Comparison of ENCODE assay signal across 28 cellular contexts in genomic region chr3:161449784-161450183, GRCh38. TPM values are rescaled to one million over a fixed set of nuclear protein-coding genes. Genes with fewer than 3 reads are reported as not detected.
A peak's percentile ranks its signal among the peaks of the same experiment; 100 is the strongest.
DNase-seq lines count a peak whose midpoint lies in the region; ATAC-seq and TF ChIP-seq lines count a peak whose summit lies in the region.
"Had no signal": no experiment of that assay in that cellular context is flagged by ENCODE, and none has a peak within 500 bp of the region (broad histone marks: within the 10 kb centered on the region; RNA-seq: fewer than 3 reads in every experiment).

No MANE protein-coding gene starts in this region.

- intact Hi-C loops in PC-9 (cut with micrococcal nuclease; ENCODE audit: unreplicated experiment): loop anchor here (5.0 kb wide), 1 partner anchor 98 kb away; no protein-coding TSS in a partner anchor
- intact Hi-C loops in Caco-2 (cut with micrococcal nuclease; ENCODE audit: unreplicated experiment): no loop called here

- no peaks in the 10 kb centered on the region for H3K9me3 Mint-ChIP-seq in Caco-2 (ENCODE audit: unreplicated experiment)
- no peaks in the 10 kb centered on the region for H3K9me3 Mint-ChIP-seq in activated CD8-positive, alpha-beta T cell treated with anti-CD3 and anti-CD28 coated beads, Interleukin-2, amount 10 ng/mL, durations not matched to agents 7 days and 5 days (ENCODE audit: insufficient read depth)

- H2AFZ ChIP-seq in SK-N-SH (ENCODE audit: low read depth) (no peak overlapping the region), Loucy (ENCODE audit: low read length) (no peak overlapping the region), PC-9 (0 out of 2 replicates have a peak overlapping the region, but pooled peaks have one; percentile 45), neural cell (ENCODE audit: low read depth, low read length) (no peak overlapping the region)

- CTCF ChIA-PET in SK-N-SH (lab: Yijun Ruan, JAX) (interaction anchor here (0.6 to 1.3 kb wide), 3 partner anchors 12 to 982 kb away, joined by 3 read pairs; no protein-coding TSS in a partner anchor), PC-9 (lab: Charles Lee) (interaction anchor here (0.6 kb wide), 1 partner anchor 825 kb away, joined by 3 read pairs; no protein-coding TSS in a partner anchor), Caco-2 (lab: Charles Lee) (no interaction called here)
- CTCF ChIA-PET in activated CD8-positive, alpha-beta T cell treated with anti-CD3 and anti-CD28 coated beads, Interleukin-2, amount 10 ng/mL, durations not matched to agents 7 days and 5 days (lab: Charles Lee): no interaction called here

- no TSS peak for BruUV-seq in PC-9 (replicated peaks; lab: Mats Ljungman, UMichigan)
- no TSS peak for BruUV-seq in Caco-2 (replicated peaks; lab: Mats Ljungman, UMichigan)

- peaks cover 5% of the 10 kb centered on the region for H3K27me3 Mint-ChIP-seq in Caco-2 (ENCODE audit: insufficient read depth, unreplicated experiment)
- H3K27me3 Mint-ChIP-seq in activated CD8-positive, alpha-beta T cell treated with anti-CD3 and anti-CD28 coated beads, Interleukin-2, amount 10 ng/mL, durations not matched to agents 7 days and 5 days (ENCODE audit: low read depth): peaks cover 7% of the 10 kb centered on the region

- H3F3A ChIP-seq in SK-N-SH (replicated peaks; ENCODE audit: insufficient read depth) (no peaks in the 10 kb centered on the region), Loucy (ENCODE audit: low read depth) (no peaks in the 10 kb centered on the region), PC-9 (ENCODE audit: insufficient read depth, low read depth) (no peaks in the 10 kb centered on the region), neural cell (ENCODE audit: insufficient read depth, low read length, poor library complexity, severe bottlenecking) (no peaks in the 10 kb centered on the region)

- peak; percentile 24; the same call in 1 of the 2 replicates for TF ChIP-seq RAD21 in SK-N-SH (IDR thresholded peaks at IDR 0.05; ENCODE audit: low read length)
- TF ChIP-seq RAD21 in neural cell (conservative IDR thresholded peaks at IDR 0.05): peak; percentile 62

- no peak overlapping the region for H3K4me2 ChIP-seq in SK-N-SH
- no peak overlapping the region for H3K4me2 ChIP-seq in Loucy (ENCODE audit: low read depth, low read length, poor library complexity, severe bottlenecking)
- H3K4me2 ChIP-seq in PC-9: no peak overlapping the region
- H3K4me2 ChIP-seq in neural cell (ENCODE audit: low read length): no peak overlapping the region
- H3K4me2 ChIP-seq: A549; BLaER1 treated with 17β-estradiol and CSF1 and Interleukin-3, amounts not matched to agents 10 nM and 100 nM had no signal

- H3K4me1 ChIP-seq in SK-N-SH (ENCODE audit: control insufficient read depth in 1 of 2, insufficient read depth in 2 of 2, low read depth in 1 of 2, low read length in 1 of 2) (no peaks in the 10 kb centered on the region; a peak in 1 of 4 replicates), Loucy (ENCODE audit: insufficient read depth, low read length, poor library complexity, severe bottlenecking) (no peaks in the 10 kb centered on the region), PC-9 (replicated peaks; ENCODE audit: insufficient read depth) (no peaks in the 10 kb centered on the region), Caco-2 (no peaks in the 10 kb centered on the region)
- H3K4me1 ChIP-seq: A549; BLaER1 treated with 17β-estradiol and CSF1 and Interleukin-3, amounts not matched to agents 10 nM and 100 nM had no signal

- H3K9ac ChIP-seq in SK-N-SH: no peak overlapping the region
- no peak overlapping the region for H3K9ac ChIP-seq in Loucy (ENCODE audit: low read depth, low read length, poor library complexity, severe bottlenecking)
- H3K9ac ChIP-seq in neural cell (ENCODE audit: low read length): no peak overlapping the region
- H3K9ac ChIP-seq: BLaER1 treated with 17β-estradiol and CSF1 and Interleukin-3, amounts not matched to agents 10 nM and 100 nM had no signal

- H3K27ac ChIP-seq in SK-N-SH (ENCODE audit: low read depth in 2 of 2, low read length in 1 of 2) (no peak overlapping the region), PC-9 (no peak overlapping the region), neural cell (ENCODE audit: low read length) (no peak overlapping the region)
- H3K27ac ChIP-seq: A549; BLaER1 treated with 17β-estradiol and CSF1 and Interleukin-3, amounts not matched to agents 10 nM and 100 nM had no signal

- H3K27ac Mint-ChIP-seq in Caco-2 (ENCODE audit: unreplicated experiment): no peak overlapping the region
- no peak overlapping the region for H3K27ac Mint-ChIP-seq in activated CD8-positive, alpha-beta T cell treated with anti-CD3 and anti-CD28 coated beads, Interleukin-2, amount 10 ng/mL, durations not matched to agents 7 days and 5 days
- H3K27ac Mint-ChIP-seq: CD4-positive, alpha-beta memory T cell; IgD-negative memory B cell; T-cell had no signal

- H3K27me3 ChIP-seq in SK-N-SH (ENCODE audit: insufficient read depth): no peaks in the 10 kb centered on the region; the same call in 1 of the 2 replicates
- no peaks in the 10 kb centered on the region for H3K27me3 ChIP-seq in Loucy (ENCODE audit: insufficient read depth, low read length, poor library complexity, severe bottlenecking)
- no peaks in the 10 kb centered on the region for H3K27me3 ChIP-seq in PC-9 (ENCODE audit: insufficient read depth, low read depth)
- peaks cover 2% of the 10 kb centered on the region for H3K27me3 ChIP-seq in neural cell (ENCODE audit: insufficient read depth, low read depth, low read length)
- no peaks in the 10 kb centered on the region for H3K27me3 ChIP-seq in Caco-2 (replicated peaks; ENCODE audit: control insufficient read depth, insufficient read depth, low read length)
- H3K27me3 ChIP-seq: BLaER1 treated with 17β-estradiol and CSF1 and Interleukin-3, amounts not matched to agents 10 nM and 100 nM had no signal

- H3K4me3 ChIP-seq in SK-N-SH (ENCODE audit: low read depth in 2 of 2, low read length in 1 of 2) (no peak overlapping the region), Loucy (ENCODE audit: low read length, poor library complexity, severe bottlenecking) (no peak overlapping the region), PC-9 (no peak overlapping the region), neural cell (ENCODE audit: low read length) (no peak overlapping the region), Caco-2 (ENCODE audit: low read depth, low read length) (no peak overlapping the region)
- H3K4me3 ChIP-seq: A549; BLaER1 treated with 17β-estradiol and CSF1 and Interleukin-3, amounts not matched to agents 10 nM and 100 nM had no signal

- H3K36me3 ChIP-seq in SK-N-SH (replicated peaks in 1 of 2; ENCODE audit: control insufficient read depth in 1 of 2, insufficient read depth in 2 of 2, low read length in 1 of 2): no peaks in the 10 kb centered on the region
- H3K36me3 ChIP-seq in Loucy (ENCODE audit: insufficient read depth, low read length): no peaks in the 10 kb centered on the region
- H3K36me3 ChIP-seq in PC-9 (ENCODE audit: low read depth): no peaks in the 10 kb centered on the region
- H3K36me3 ChIP-seq in neural cell (ENCODE audit: insufficient read depth, low read length): no peaks in the 10 kb centered on the region
- H3K36me3 ChIP-seq in Caco-2 (ENCODE audit: control insufficient read depth, insufficient read depth, low read length): no peaks in the 10 kb centered on the region
- H3K36me3 ChIP-seq: BLaER1 treated with 17β-estradiol and CSF1 and Interleukin-3, amounts not matched to agents 10 nM and 100 nM had no signal

- H3K4me1 Mint-ChIP-seq in Caco-2 (ENCODE audit: low read depth, unreplicated experiment): no peaks in the 10 kb centered on the region
- no peaks in the 10 kb centered on the region for H3K4me1 Mint-ChIP-seq in activated CD8-positive, alpha-beta T cell treated with anti-CD3 and anti-CD28 coated beads, Interleukin-2, amount 10 ng/mL, durations not matched to agents 7 days and 5 days (ENCODE audit: low read depth)
- H3K4me1 Mint-ChIP-seq: CD4-positive, alpha-beta memory T cell; IgD-negative memory B cell; T-cell had no signal

- 19% methylated on average over 2 of the region's 2 CpGs for WGBS in SK-N-SH (ENCODE audit: low lambda C conversion rate)

- no peaks in the 10 kb centered on the region for H3K36me3 Mint-ChIP-seq in Caco-2 (ENCODE audit: insufficient read depth, unreplicated experiment)
- no peaks in the 10 kb centered on the region for H3K36me3 Mint-ChIP-seq in activated CD8-positive, alpha-beta T cell treated with anti-CD3 and anti-CD28 coated beads, Interleukin-2, amount 10 ng/mL, durations not matched to agents 7 days and 5 days (ENCODE audit: low read depth)
- H3K36me3 Mint-ChIP-seq: CD4-positive, alpha-beta memory T cell; IgD-negative memory B cell; T-cell had no signal

- TF ChIP-seq EP300 in SK-N-SH (IDR thresholded peaks at IDR 0.05; ENCODE audit: borderline replicate concordance in 1 of 2, low read depth in 1 of 2, low read length in 1 of 2): no peak
- TF ChIP-seq EP300 in neural cell (conservative IDR thresholded peaks at IDR 0.05; ENCODE audit: poor library complexity, severe bottlenecking): no peak

- POLR2A ChIA-PET in SK-N-SH (lab: Yijun Ruan, JAX) (no interaction called here), PC-9 (lab: Charles Lee; ENCODE audit: unreplicated experiment) (no interaction called here), Caco-2 (lab: Charles Lee) (no interaction called here)
- POLR2A ChIA-PET in activated CD8-positive, alpha-beta T cell treated with anti-CD3 and anti-CD28 coated beads, Interleukin-2, amount 10 ng/mL, durations not matched to agents 7 days and 5 days (lab: Charles Lee): no interaction called here

- H3K9me3 ChIP-seq in SK-N-SH (no peaks in the 10 kb centered on the region), Loucy (ENCODE audit: insufficient read depth, low read depth, low read length) (no peaks in the 10 kb centered on the region), PC-9 (ENCODE audit: insufficient read depth, low read depth) (no peaks in the 10 kb centered on the region), neural cell (ENCODE audit: low read length) (no peaks in the 10 kb centered on the region), Caco-2 (no peaks in the 10 kb centered on the region)
- H3K9me3 ChIP-seq: A549; BLaER1 treated with 17β-estradiol and CSF1 and Interleukin-3, amounts not matched to agents 10 nM and 100 nM had no signal

- no peaks in the 10 kb centered on the region for H4K20me1 ChIP-seq in SK-N-SH (ENCODE audit: insufficient read depth)
- H4K20me1 ChIP-seq in Loucy (ENCODE audit: insufficient read depth, low read length, poor library complexity, severe bottlenecking): no peaks in the 10 kb centered on the region
- no peaks in the 10 kb centered on the region for H4K20me1 ChIP-seq in PC-9 (ENCODE audit: insufficient read depth)
- H4K20me1 ChIP-seq in neural cell (ENCODE audit: insufficient read depth): no peaks in the 10 kb centered on the region
- H4K20me1 ChIP-seq: BLaER1 treated with 17β-estradiol and CSF1 and Interleukin-3, amounts not matched to agents 10 nM and 100 nM had no signal

- H3K9me2 ChIP-seq in SK-N-SH: no peaks in the 10 kb centered on the region
- H3K9me2 ChIP-seq in Loucy (replicated peaks; ENCODE audit: low read depth, low read length): no peaks in the 10 kb centered on the region
- no peaks in the 10 kb centered on the region for H3K9me2 ChIP-seq in PC-9 (ENCODE audit: insufficient read depth)
- H3K9me2 ChIP-seq in neural cell (ENCODE audit: insufficient read depth, low read length): no peaks in the 10 kb centered on the region

- ATAC-seq in SK-N-SH treated with all-trans-retinoic acid at 6 μM for 48 hours: no peak
- ATAC-seq in activated CD8-positive, alpha-beta T cell treated with anti-CD3 and anti-CD28 coated beads, Interleukin-2, amount 10 ng/mL, durations not matched to agents 7 days and 5 days: no peak
- ATAC-seq: A549, T-cell had no signal

- H3K4me3 Mint-ChIP-seq in Caco-2 (ENCODE audit: unreplicated experiment): no peak overlapping the region
- H3K4me3 Mint-ChIP-seq in activated CD8-positive, alpha-beta T cell treated with anti-CD3 and anti-CD28 coated beads, Interleukin-2, amount 10 ng/mL, durations not matched to agents 7 days and 5 days: no peak overlapping the region
- H3K4me3 Mint-ChIP-seq: CD4-positive, alpha-beta memory T cell; IgD-negative memory B cell; T-cell had no signal

- DNase-seq in SK-N-SH (no peak), PC-9 (no peak), NCI-H1694 treated with DMSO at 0.1 percent for 48 hours (lab: John Stamatoyannopoulos, UW) (no peak), Caco-2 (no peak)
- no peak for DNase-seq in activated CD8-positive, alpha-beta T cell treated with anti-CD3 and anti-CD28 coated beads, Interleukin-2, amount 10 ng/mL, durations not matched to agents 7 days and 5 days
- DNase-seq: AML-193; CD4-positive, alpha-beta memory T cell; DMS79; GF-D8; MV-4-11; NCI-H1105; NCI-H1436 treated with DMSO at 0.1 percent for 48 hours; NCI-H1930; NCI-H2107; NCI-H446 treated with DMSO at 0.1 percent for 48 hours; NCI-H526; NCI-H82; T-cell had no signal

- H3K79me2 ChIP-seq in SK-N-SH (ENCODE audit: insufficient read depth) (no peaks in the 10 kb centered on the region), Loucy (ENCODE audit: insufficient read depth, low read length) (no peaks in the 10 kb centered on the region), PC-9 (ENCODE audit: low read depth) (no peaks in the 10 kb centered on the region), neural cell (replicated peaks; ENCODE audit: insufficient read depth, low read length) (no peaks in the 10 kb centered on the region)

- TF ChIP-seq CTCF in SK-N-SH (IDR thresholded peaks at IDR 0.05): no peak
- 0 out of 2 replicates have a peak, but pooled peaks have one; percentile 11 for TF ChIP-seq CTCF in Loucy (conservative IDR thresholded peaks at IDR 0.05; ENCODE audit: low read length)
- TF ChIP-seq CTCF in PC-9 (conservative IDR thresholded peaks at IDR 0.05): 0 out of 2 replicates have a peak, but pooled peaks have one; percentile 29
- peak; percentile 54 for TF ChIP-seq CTCF in neural cell (IDR thresholded peaks at IDR 0.05; ENCODE audit: poor library complexity, severe bottlenecking)
- TF ChIP-seq CTCF in Caco-2 (IDR thresholded peaks at IDR 0.05; ENCODE audit: insufficient read depth in 1 of 2, low read depth in 1 of 2, low read length in 1 of 2, severe bottlenecking in 1 of 2, unreplicated experiment in 1 of 2): no peak

RNA-seq across cellular contexts. Expression of gene OTOL1, which starts 46.8 kb away (rescaled TPM):
- polyA plus RNA-seq in SK-N-SH (2012; rRNA removed) (not detected in 2 replicates), neural cell (not detected in 2 replicates)
- not detected in 2 replicates for polyA plus RNA-seq in SK-N-SH (2012; cell fraction: cytosol; rRNA removed)
- not detected in 2 replicates for polyA plus RNA-seq in SK-N-SH (2012; cell fraction: nucleus; rRNA removed)
- total RNA-seq in PC-9 (2021) (not detected in 2 replicates), Caco-2 (2022) (not detected in 2 replicates)
- polyA minus RNA-seq in neural cell: not detected in 2 replicates
- not detected for total RNA-seq in activated CD8-positive, alpha-beta T cell treated with anti-CD3 and anti-CD28 coated beads, Interleukin-2, amount 10 ng/mL, durations not matched to agents 7 days and 5 days
- total RNA-seq: CD4-positive, alpha-beta memory T cell; H4; M059J; OCI-LY7; T-cell; T-helper 2 cell treated with Interferon-gamma antibody and Interleukin-4, amounts not matched to agents 100 ng/mL and 5 ng/mL, for 36 hours had no signal
- polyA plus RNA-seq: A549; CD4-positive, alpha-beta memory T cell; IgD-negative memory B cell had no signal

Comparison
In these comparisons a context has a peak if more than half of its experiments do, and no peak if none do; other contexts are left out.
1. CTCF ChIP-seq: peak in Loucy (single experiment), PC-9 (single experiment) and neural cell (single experiment); none in SK-N-SH (single experiment) and Caco-2 (0 of 2).
2. CTCF ChIA-PET loops: an anchor here in SK-N-SH (0.6 to 1.3 kb wide) and PC-9 (0.6 kb wide); none called in Caco-2 and activated CD8-positive, alpha-beta T cell treated with anti-CD3 and anti-CD28 coated beads, Interleukin-2, amount 10 ng/mL, durations not matched to agents 7 days and 5 days.